ENCODE assay signal across 23 cellular contexts in genomic region chr3:38555149-38555840, GRCh38. TPM values are rescaled to one million over a fixed set of nuclear protein-coding genes. Genes with fewer than 3 reads are reported as not detected.
DNase-seq lines count a peak whose midpoint lies in the region; ATAC-seq and TF ChIP-seq lines count a peak whose summit lies in the region.
"Had no signal": no experiment of that assay in that cellular context is flagged by ENCODE, and none has a peak within 500 bp of the region (broad histone marks: within the 10 kb centered on the region; RNA-seq: fewer than 3 reads in every experiment).

No MANE protein-coding gene starts in this region.

- no peak overlapping the region for H3K4me3 ChIP-seq in endodermal cell (ENCODE audit: low read length)
- no peak overlapping the region for H3K4me3 ChIP-seq in sigmoid colon
- H3K4me3 ChIP-seq: GM23338, HAP-1, K562, PC-9 had no signal

- no peak for ATAC-seq in activated CD8-positive, alpha-beta memory T cell treated with anti-CD3 and anti-CD28 coated beads, Interleukin-2, amount 10 ng/mL, durations not matched to agents 7 days and 5 days
- ATAC-seq: GM23338, K562 had no signal

- H3K9me3 ChIP-seq in endodermal cell (ENCODE audit: control insufficient read depth, low read length) (no peaks in the 10 kb centered on the region), sigmoid colon (peaks cover 0 to 3% (median 0%) of the 10 kb centered on the region in 4 donors)
- H3K9me3 ChIP-seq: HAP-1 had no signal

- H3K27me3 Mint-ChIP-seq in activated CD8-positive, alpha-beta memory T cell treated with anti-CD3 and anti-CD28 coated beads, Interleukin-2, amount 10 ng/mL, durations not matched to agents 7 days and 5 days = peaks cover 2% of the 10 kb centered on the region
- H3K27me3 Mint-ChIP-seq in endodermal cell (ENCODE audit: insufficient read depth) = no peaks in the 10 kb centered on the region

- no peaks in the 10 kb centered on the region for H3K4me1 Mint-ChIP-seq in activated CD8-positive, alpha-beta memory T cell treated with anti-CD3 and anti-CD28 coated beads, Interleukin-2, amount 10 ng/mL, durations not matched to agents 7 days and 5 days
- H3K4me1 Mint-ChIP-seq in endodermal cell = no peaks in the 10 kb centered on the region
- H3K4me1 Mint-ChIP-seq: GM23338 had no signal

- DNase-seq in activated CD8-positive, alpha-beta memory T cell treated with anti-CD3 and anti-CD28 coated beads, Interleukin-2, amount 50 U/mL, for 48 hours = peak; percentile 20
- no peak for DNase-seq in activated CD8-positive, alpha-beta memory T cell treated with anti-CD3 and anti-CD28 coated beads, Interleukin-2, amount 10 ng/mL, durations not matched to agents 7 days and 5 days
- DNase-seq in endodermal cell (peak; percentile 14), sigmoid colon (peak; percentile 25), cerebellar nuclear complex (lab: John Stamatoyannopoulos, UW) (no peak), NCI-H1417 treated with DMSO at 0.1 percent for 48 hours (lab: John Stamatoyannopoulos, UW) (no peak), NCI-H2081 (lab: John Stamatoyannopoulos, UW) (no peak)
- DNase-seq: Calu3, DMS79 treated with DMSO at 0.1 percent for 48 hours, GF-D8, HFFc6, Kasumi-1, NCI-H1092 treated with DMSO at 0.1 percent for 48 hours, NCI-H1436 treated with DMSO at 0.1 percent for 48 hours, NCI-H187 treated with DMSO at 0.1 percent for 48 hours, NCI-H2107, NCI-H524, NCI-H774, PC-9, Right ventricle myocardium superior had no signal

- no peaks in the 10 kb centered on the region for H3K9me3 Mint-ChIP-seq in activated CD8-positive, alpha-beta memory T cell treated with anti-CD3 and anti-CD28 coated beads, Interleukin-2, amount 10 ng/mL, durations not matched to agents 7 days and 5 days (ENCODE audit: low read depth)
- H3K9me3 Mint-ChIP-seq in endodermal cell = peaks cover 3% of the 10 kb centered on the region
- H3K9me3 Mint-ChIP-seq: HFFc6 had no signal

- H3K9ac ChIP-seq in endodermal cell (ENCODE audit: extremely low read depth, low read length, poor library complexity, severe bottlenecking) = no peak overlapping the region

- no peak for TF ChIP-seq CTCF in endodermal cell (conservative IDR thresholded peaks at IDR 0.05)
- TF ChIP-seq CTCF in sigmoid colon (IDR thresholded peaks at IDR 0.05) = no peak

- intact Hi-C loops in sigmoid colon (cut with DNase I) = no loop called here

- H3K4me1 ChIP-seq in endodermal cell (ENCODE audit: control insufficient read depth, insufficient read depth, low read length) (no peaks in the 10 kb centered on the region), sigmoid colon (no peaks in the 10 kb centered on the region)
- H3K4me1 ChIP-seq: HAP-1 had no signal

- no peaks in the 10 kb centered on the region for H3K36me3 Mint-ChIP-seq in activated CD8-positive, alpha-beta memory T cell treated with anti-CD3 and anti-CD28 coated beads, Interleukin-2, amount 10 ng/mL, durations not matched to agents 7 days and 5 days
- peaks cover 1% of the 10 kb centered on the region for H3K36me3 Mint-ChIP-seq in endodermal cell (ENCODE audit: low read depth)

- H3K27me3 ChIP-seq in endodermal cell (ENCODE audit: control insufficient read depth, insufficient read depth, low read length, poor library complexity, severe bottlenecking) (no peaks in the 10 kb centered on the region), sigmoid colon (no peaks in the 10 kb centered on the region)

- TF ChIP-seq EP300 in sigmoid colon (IDR thresholded peaks at IDR 0.05) = no peak

- WGBS in endodermal cell (ENCODE audit: insufficient coverage in 1 of 2, insufficient read length in 1 of 2), 2 experiments = 84 to 100% methylated on average over 2 to 6 of the region's 6 CpGs
- WGBS in sigmoid colon, 2 donors = 79 to 85% methylated on average over 6 of the region's 6 CpGs

- no peaks in the 10 kb centered on the region for H3K36me3 ChIP-seq in endodermal cell (ENCODE audit: control insufficient read depth, insufficient read depth, low read length)
- no peaks in the 10 kb centered on the region for H3K36me3 ChIP-seq in sigmoid colon
- H3K36me3 ChIP-seq: HAP-1 had no signal

- no peak overlapping the region for H3K4me3 Mint-ChIP-seq in activated CD8-positive, alpha-beta memory T cell treated with anti-CD3 and anti-CD28 coated beads, Interleukin-2, amount 10 ng/mL, durations not matched to agents 7 days and 5 days
- H3K4me3 Mint-ChIP-seq in endodermal cell = no peak overlapping the region
- H3K4me3 Mint-ChIP-seq: GM23338, HFFc6 had no signal

- H3K27ac ChIP-seq in endodermal cell (ENCODE audit: low read depth, low read length) (no peak overlapping the region), sigmoid colon (no peak overlapping the region)
- H3K27ac ChIP-seq: PC-9 had no signal

- no peak for TF ChIP-seq POLR2A in sigmoid colon (IDR thresholded peaks at IDR 0.05)

- H3K27ac Mint-ChIP-seq in activated CD8-positive, alpha-beta memory T cell treated with anti-CD3 and anti-CD28 coated beads, Interleukin-2, amount 10 ng/mL, durations not matched to agents 7 days and 5 days = no peak overlapping the region
- no peak overlapping the region for H3K27ac Mint-ChIP-seq in endodermal cell
- H3K27ac Mint-ChIP-seq: GM23338, HFFc6 had no signal

- CTCF ChIA-PET in activated CD8-positive, alpha-beta memory T cell treated with anti-CD3 and anti-CD28 coated beads, Interleukin-2, amount 10 ng/mL, durations not matched to agents 7 days and 5 days (lab: Charles Lee) = no interaction called here

RNA-seq across cellular contexts. Expression of gene EXOG, which starts 59.2 kb away (rescaled TPM):
- total RNA-seq in activated CD8-positive, alpha-beta memory T cell treated with anti-CD3 and anti-CD28 coated beads, Interleukin-2, amount 10 ng/mL, durations not matched to agents 7 days and 5 days = 10 to 100 TPM; 19.7 to 23.8 TPM
- total RNA-seq in endodermal cell = 10 to 100 TPM; 11.9 to 13.8 TPM
- 14.8 TPM for polyA plus RNA-seq in endodermal cell (2013, experiment 1 of 2)
- 13.3 TPM for polyA plus RNA-seq in endodermal cell (2013, experiment 2 of 2)
- total RNA-seq in sigmoid colon = 10 to 100 TPM in 3 of 4 donors, 1 to 10 TPM in 1; 9.7 to 26.9 (median 12.8) TPM
- 1 to 10 TPM; 2.4 to 7.8 (median 2.5) TPM for polyA plus RNA-seq in sigmoid colon

Comparison
In these comparisons a context has a peak if more than half of its experiments do, and no peak if none do; other contexts are left out.
1. DNase-seq: peak in activated CD8-positive, alpha-beta memory T cell treated with anti-CD3 and anti-CD28 coated beads, Interleukin-2, amount 50 U/mL, for 48 hours (single experiment), endodermal cell (single experiment) and sigmoid colon (single experiment); none in activated CD8-positive, alpha-beta memory T cell treated with anti-CD3 and anti-CD28 coated beads, Interleukin-2, amount 10 ng/mL, durations not matched to agents 7 days and 5 days (single experiment), cerebellar nuclear complex (0 of 2), NCI-H1417 treated with DMSO at 0.1 percent for 48 hours (single experiment) and NCI-H2081 (0 of 2).